1 cellular context compared by ENCODE assay signal in genomic region chr7:131557521-131558385, GRCh38.
TF ChIP-seq lines count a peak whose summit lies in the region.

No MANE protein-coding gene starts in this region.

TF ChIP-seq in HepG2, 621 proteins besides CTCF, POLR2A, EP300 and RAD21 (continued from another document):
- TF ChIP-seq ZSCAN20 (CRISPR knock-in tag; IDR thresholded peaks at IDR 0.05; ENCODE audit: borderline replicate concordance), result no peak
- no peak for TF ChIP-seq HNF1B (CRISPR knock-in tag; IDR thresholded peaks at IDR 0.05)
- TF ChIP-seq IRF2 (CRISPR knock-in tag; IDR thresholded peaks at IDR 0.05), result no peak
- TF ChIP-seq FOXA3 (CRISPR knock-in tag; IDR thresholded peaks at IDR 0.05), result no peak
- no peak for TF ChIP-seq TMF1 (CRISPR knock-in tag; IDR thresholded peaks at IDR 0.05; ENCODE audit: low read depth)
- no peak for TF ChIP-seq ETV6 (CRISPR knock-in tag; conservative IDR thresholded peaks at IDR 0.05)
- TF ChIP-seq ZNF441 (CRISPR knock-in tag; IDR thresholded peaks at IDR 0.05; ENCODE audit: borderline replicate concordance), result no peak
- TF ChIP-seq MEF2D (CRISPR knock-in tag; IDR thresholded peaks at IDR 0.05), result no peak
- no peak for TF ChIP-seq SETDB1 (CRISPR knock-in tag; IDR thresholded peaks at IDR 0.05; ENCODE audit: borderline replicate concordance)
- TF ChIP-seq BHLHE40 (IDR thresholded peaks at IDR 0.05; ENCODE audit: low read length), result 0 out of 2 replicates have a peak, but pooled peaks have one; percentile 9
